ENCODE assay signal across 27 cellular contexts in the genomic region with DNA sequence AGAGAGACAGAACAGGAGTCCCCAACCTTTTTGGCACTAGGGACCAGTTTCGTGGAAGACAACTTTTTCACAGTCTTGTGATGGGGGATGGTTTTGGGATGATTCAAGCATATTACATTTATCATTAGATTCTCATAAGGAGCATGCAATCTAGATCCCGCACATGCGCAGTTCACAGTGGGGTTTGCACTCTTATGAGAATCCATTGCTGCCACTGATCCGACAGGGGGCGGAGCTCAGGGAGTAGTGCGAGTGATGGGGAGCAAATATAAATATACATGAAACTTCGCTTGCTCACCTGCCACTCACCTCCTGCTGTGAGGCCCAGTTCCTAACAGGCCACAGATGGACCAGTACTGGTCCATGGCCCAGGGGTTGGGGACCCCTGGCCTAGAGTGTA. TPM values are rescaled to one million over a fixed set of nuclear protein-coding genes. Genes with fewer than 3 reads are reported as not detected.
"Had no signal": no experiment of that assay in that cellular context is flagged by ENCODE, and none has a peak within 500 bp of the region (broad histone marks: within the 10 kb centered on the region; RNA-seq: fewer than 3 reads in every experiment).

No MANE protein-coding gene starts in this region.

- FAIRE-seq: HepG2 had no signal

- H3K9ac ChIP-seq: KMS-11, SK-N-SH had no signal

- H3K4me1 ChIP-seq: Peyer's patch had no signal

- H3K4me3 ChIP-seq: PC-9, Peyer's patch, SJSA1 had no signal

- H3K36me3 Mint-ChIP-seq: T-cell had no signal

- H3K4me2 ChIP-seq: KMS-11, PC-9, SK-N-SH had no signal

- H3K9me2 ChIP-seq: SK-N-SH had no signal

- H3K4me3 Mint-ChIP-seq: T-cell; T-helper 1 cell treated with Interleukin-12 subunit alpha and Interleukin-12 subunit beta and Interleukin-4 antibody, amounts not matched to agents 30 μg/mL and 1 μg/mL, for 36 hours had no signal

- H3K27ac ChIP-seq: KMS-11, PC-9, Peyer's patch, SJSA1 had no signal

- H3K27me3 Mint-ChIP-seq: T-cell had no signal

- H3K27ac Mint-ChIP-seq: T-cell; T-helper 1 cell treated with Interleukin-12 subunit alpha and Interleukin-12 subunit beta and Interleukin-4 antibody, amounts not matched to agents 30 μg/mL and 1 μg/mL, for 36 hours had no signal

- DNase-seq: Kasumi-1; MM.1S; NCI-H1092 treated with DMSO at 0.1 percent for 48 hours; NCI-H1436; NCI-H187; NCI-H2029; NCI-H345; NCI-H446 treated with DMSO at 0.1 percent for 48 hours; NCI-H526; NCI-H82; NK-92 treated with Interleukin-12 subunit alpha and Interleukin-12 subunit beta, amount 100 ng/mL, for 24 hours; OCI-M1; PC-9; Peyer's patch; Right ventricle myocardium superior; SIG-M5; SK-N-SH; SW 1271; T-cell had no signal

- H3K9me3 ChIP-seq: Peyer's patch, SK-N-SH had no signal

- H3K9me3 Mint-ChIP-seq: T-cell; T-helper 1 cell treated with Interleukin-12 subunit alpha and Interleukin-12 subunit beta and Interleukin-4 antibody, amounts not matched to agents 30 μg/mL and 1 μg/mL, for 36 hours had no signal

- H2AFZ ChIP-seq: PC-9 had no signal

- H3K27me3 ChIP-seq: Peyer's patch, SJSA1 had no signal

- ATAC-seq: T-cell had no signal

- H3K36me3 ChIP-seq: Peyer's patch, SJSA1 had no signal

RNA-seq across cellular contexts. Expression of a gene that starts 14.2 kb away (rescaled TPM):
- total RNA-seq: HepG2, HT1080, IMR-90, PC-9, Peyer's patch, Right ventricle myocardium superior, T-cell had no signal
- polyA plus RNA-seq: IMR-90, SK-N-SH had no signal

RNA-seq across cellular contexts. Expression of a gene that starts 55.7 kb away (rescaled TPM):
- total RNA-seq: HepG2, HT1080, IMR-90, M059J, PC-9, Right ventricle myocardium superior, RPMI7951, T-cell had no signal
- polyA plus RNA-seq: HepG2, IMR-90, SK-N-SH had no signal
